1 cellular context compared by ENCODE assay signal in the genomic region with DNA sequence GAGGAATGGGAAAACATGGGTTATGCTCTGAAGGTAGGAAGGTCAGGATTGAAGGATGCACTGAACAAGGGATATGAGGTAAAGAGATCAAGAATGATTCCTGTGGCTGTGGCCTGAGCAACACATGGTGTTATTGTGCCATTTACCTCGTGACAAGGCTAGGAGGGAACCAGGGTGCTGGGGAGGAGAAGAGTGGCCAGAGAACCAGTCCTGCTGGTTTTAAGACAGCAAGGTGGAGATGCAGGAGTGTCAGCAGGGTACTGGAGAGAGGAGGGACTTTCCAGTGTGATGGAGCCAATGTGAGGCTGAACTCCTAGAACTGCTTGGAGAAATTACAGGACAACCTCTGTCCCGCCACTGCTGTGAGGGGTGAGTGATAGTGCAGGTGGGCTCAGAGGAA.
TF ChIP-seq lines count a peak whose summit lies in the region.

No MANE protein-coding gene starts in this region.

TF ChIP-seq in H1, 55 proteins besides CTCF, POLR2A, EP300 and RAD21:
- TF ChIP-seq RXRA (IDR thresholded peaks at IDR 0.05; ENCODE audit: insufficient read depth, low read depth, low read length) (no peak), RFX5 (IDR thresholded peaks at IDR 0.05; ENCODE audit: borderline replicate concordance, low read depth, low read length) (no peak), ZNF274 (IDR thresholded peaks at IDR 0.05; ENCODE audit: borderline replicate concordance, extremely low read depth, low read length) (no peak), SIX5 (IDR thresholded peaks at IDR 0.05; ENCODE audit: low read depth, low read length) (no peak), TAF7 (optimal IDR thresholded peaks at IDR 0.05; ENCODE audit: borderline replicate concordance, low read depth, low read length) (no peak)
